18 cellular contexts compared by ENCODE assay signal in the genomic region with DNA sequence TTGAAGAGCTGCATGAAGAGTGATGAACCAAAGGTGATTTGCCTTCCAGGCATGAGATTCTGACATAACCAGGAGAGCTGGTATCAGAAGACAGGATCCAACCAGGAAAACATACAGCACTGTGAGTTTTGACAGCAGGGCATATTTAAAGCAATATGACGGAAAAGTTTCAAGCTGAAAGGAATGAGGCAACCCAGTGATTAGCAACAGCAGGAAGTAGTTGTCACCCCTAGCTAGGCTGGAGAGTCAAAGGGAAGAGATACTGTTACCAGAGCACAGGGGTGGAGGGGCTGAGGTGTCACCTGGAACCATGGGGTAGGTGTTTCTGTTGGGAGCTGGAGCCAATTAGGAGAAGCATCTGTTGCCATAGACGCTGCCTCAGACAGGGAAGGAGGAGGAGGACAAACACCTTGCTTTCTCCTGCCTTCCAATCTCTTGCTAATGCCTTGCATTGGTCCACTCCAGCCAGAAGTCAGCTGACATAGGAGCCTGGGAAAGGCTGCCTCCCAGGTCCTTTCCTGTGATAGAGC.
"Had no signal": no experiment of that assay in that cellular context is flagged by ENCODE, and none has a peak within 500 bp of the region (broad histone marks: within the 10 kb centered on the region; RNA-seq: fewer than 3 reads in every experiment).

No MANE protein-coding gene starts in this region.

- DNase-seq: activated CD4-positive, alpha-beta T cell treated with anti-CD3 and anti-CD28 coated beads for 1 hour; activated CD4-positive, alpha-beta T cell treated with anti-CD3 and anti-CD28 coated beads, Interleukin-2, amount 50 U/mL, for 4 hours; activated naive CD4-positive, alpha-beta T cell treated with anti-CD3 and anti-CD28 coated beads for 36 hours; activated naive CD8-positive, alpha-beta T cell treated with anti-CD3 and anti-CD28 coated beads, Interleukin-2, amount 50 U/mL, for 24 hours; activated T-cell treated with anti-CD3 and anti-CD28 coated beads, Interleukin-2, amount 50 U/mL, for 1 hour; aorta; effector memory CD8-positive, alpha-beta T cell; kidney; left ventricle myocardium inferior; naive thymus-derived CD8-positive, alpha-beta T cell; posterior cingulate gyrus; T-helper 9 cell; thyroid gland had no signal

- H3K4me3 ChIP-seq: breast epithelium, gastroesophageal sphincter, left ventricle myocardium inferior, thyroid gland had no signal

- H3K36me3 Mint-ChIP-seq: naive thymus-derived CD8-positive, alpha-beta T cell; stimulated activated effector memory CD8-positive, alpha-beta T cell treated with anti-CD3 and anti-CD28 coated beads, Interleukin-12 subunit alpha, Interleukin-12 subunit beta, amount 100 ng/mL, for 72 hours had no signal

- H3K27ac Mint-ChIP-seq: activated naive CD4-positive, alpha-beta T cell treated with anti-CD3 and anti-CD28 coated beads for 36 hours; activated naive CD8-positive, alpha-beta T cell treated with anti-CD3 and anti-CD28 coated beads, Interleukin-2, amount 50 U/mL, for 24 hours; activated T-helper 2 cell treated with anti-CD3 and anti-CD28 coated beads, Interferon-gamma antibody, Interleukin-2, Interleukin-4, amounts not matched to agents 10 μg/mL and 5 μg/mL and 100 μg/mL, durations not matched to agents 14 hours and 24 hours and 36 hours; dendritic cell treated with granulocyte-macrophage colony-stimulating factor and Interleukin-4, amounts not matched to agents 40 ng/mL and 50 ng/mL, for 4 days; effector memory CD8-positive, alpha-beta T cell; naive thymus-derived CD8-positive, alpha-beta T cell; stimulated activated effector memory CD8-positive, alpha-beta T cell treated with anti-CD3 and anti-CD28 coated beads, Interleukin-12 subunit alpha, Interleukin-12 subunit beta, amount 100 ng/mL, for 72 hours had no signal

- H3K4me1 ChIP-seq: breast epithelium, gastroesophageal sphincter, left ventricle myocardium inferior, thyroid gland had no signal

- ATAC-seq: activated naive CD8-positive, alpha-beta T cell treated with anti-CD3 and anti-CD28 coated beads, Interleukin-2, amount 50 U/mL, for 24 hours; effector memory CD8-positive, alpha-beta T cell; gastroesophageal sphincter; naive thymus-derived CD8-positive, alpha-beta T cell; stimulated activated effector memory CD8-positive, alpha-beta T cell treated with anti-CD3 and anti-CD28 coated beads, Interleukin-12 subunit alpha, Interleukin-12 subunit beta, amount 100 ng/mL, for 72 hours had no signal

- H3K27me3 ChIP-seq: breast epithelium, thyroid gland had no signal

- H3K9me3 ChIP-seq: breast epithelium, gastroesophageal sphincter, left ventricle myocardium inferior, thyroid gland had no signal

- H3K36me3 ChIP-seq: breast epithelium, gastroesophageal sphincter, left ventricle myocardium inferior, thyroid gland had no signal

- H3K27me3 Mint-ChIP-seq: dendritic cell treated with granulocyte-macrophage colony-stimulating factor and Interleukin-4, amounts not matched to agents 40 ng/mL and 50 ng/mL, for 4 days had no signal

- H3K4me1 Mint-ChIP-seq: activated naive CD8-positive, alpha-beta T cell treated with anti-CD3 and anti-CD28 coated beads, Interleukin-2, amount 50 U/mL, for 24 hours; naive thymus-derived CD8-positive, alpha-beta T cell; stimulated activated effector memory CD8-positive, alpha-beta T cell treated with anti-CD3 and anti-CD28 coated beads, Interleukin-12 subunit alpha, Interleukin-12 subunit beta, amount 100 ng/mL, for 72 hours had no signal

- H3K9me3 Mint-ChIP-seq: activated naive CD4-positive, alpha-beta T cell treated with anti-CD3 and anti-CD28 coated beads for 36 hours; activated naive CD8-positive, alpha-beta T cell treated with anti-CD3 and anti-CD28 coated beads, Interleukin-2, amount 50 U/mL, for 24 hours; activated T-helper 2 cell treated with anti-CD3 and anti-CD28 coated beads, Interferon-gamma antibody, Interleukin-2, Interleukin-4, amounts not matched to agents 10 μg/mL and 5 μg/mL and 100 μg/mL, durations not matched to agents 14 hours and 24 hours and 36 hours; dendritic cell treated with granulocyte-macrophage colony-stimulating factor and Interleukin-4, amounts not matched to agents 40 ng/mL and 50 ng/mL, for 4 days; effector memory CD8-positive, alpha-beta T cell; naive thymus-derived CD8-positive, alpha-beta T cell; stimulated activated effector memory CD8-positive, alpha-beta T cell treated with anti-CD3 and anti-CD28 coated beads, Interleukin-12 subunit alpha, Interleukin-12 subunit beta, amount 100 ng/mL, for 72 hours had no signal

- H3K4me3 Mint-ChIP-seq: activated naive CD4-positive, alpha-beta T cell treated with anti-CD3 and anti-CD28 coated beads for 36 hours; activated naive CD8-positive, alpha-beta T cell treated with anti-CD3 and anti-CD28 coated beads, Interleukin-2, amount 50 U/mL, for 24 hours; dendritic cell treated with granulocyte-macrophage colony-stimulating factor and Interleukin-4, amounts not matched to agents 40 ng/mL and 50 ng/mL, for 4 days; effector memory CD8-positive, alpha-beta T cell; naive thymus-derived CD8-positive, alpha-beta T cell; stimulated activated effector memory CD8-positive, alpha-beta T cell treated with anti-CD3 and anti-CD28 coated beads, Interleukin-12 subunit alpha, Interleukin-12 subunit beta, amount 100 ng/mL, for 72 hours had no signal

- H3K27ac ChIP-seq: breast epithelium, gastroesophageal sphincter, left ventricle myocardium inferior, thyroid gland had no signal
